7 cellular contexts compared by ENCODE assay signal in genomic region chr19:13478576-13478975, GRCh38. TPM values are rescaled to one million over a fixed set of nuclear protein-coding genes. Genes with fewer than 3 reads are reported as not detected.
"Had no signal": no experiment of that assay in that cellular context is flagged by ENCODE, and none has a peak within 500 bp of the region (broad histone marks: within the 10 kb centered on the region; RNA-seq: fewer than 3 reads in every experiment).

No MANE protein-coding gene starts in this region.

- ATAC-seq: HepG2, K562 had no signal

- DNase-seq: IMR-90, KBM-7, KG1 had no signal

- H3K4me3 ChIP-seq: K562 had no signal

- H3K27ac ChIP-seq: HL-60, KMS-11 had no signal

RNA-seq across cellular contexts. Expression of gene CACNA1A, which starts 27.7 kb away (rescaled TPM):
- total RNA-seq: HepG2 had no signal
